In genomic region chr20:19495905-19496703, GRCh38 we compare ENCODE assay signal across 1 cellular context.
TF ChIP-seq lines count a peak whose summit lies in the region.

No MANE protein-coding gene starts in this region.

TF ChIP-seq in HepG2, 621 proteins besides CTCF, POLR2A, EP300 and RAD21 (continued from another document):
- TF ChIP-seq MYPOP (CRISPR knock-in tag; IDR thresholded peaks at IDR 0.05) (no peak), MNT (IDR thresholded peaks at IDR 0.05) (peak; percentile 46), BATF2 (CRISPR knock-in tag; IDR thresholded peaks at IDR 0.05) (no peak)
